In genomic region chr11:68146704-68147474, GRCh38 we compare ENCODE assay signal across 9 cellular contexts.
A peak's percentile ranks its signal among the peaks of the same experiment; 100 is the strongest.
DNase-seq lines count a peak whose midpoint lies in the region; ATAC-seq and TF ChIP-seq lines count a peak whose summit lies in the region.
"Had no signal": no experiment of that assay in that cellular context is flagged by ENCODE, and none has a peak within 500 bp of the region (broad histone marks: within the 10 kb centered on the region; RNA-seq: fewer than 3 reads in every experiment).

No MANE protein-coding gene starts in this region.

- TF ChIP-seq CTCF in parathyroid adenoma (IDR thresholded peaks at IDR 0.05): no peak

- no peak overlapping the region for H3K4me2 ChIP-seq in parathyroid adenoma (ENCODE audit: low read length)

- H3K9me3 ChIP-seq in endocrine pancreas (ENCODE audit: control insufficient read depth, low read length) (no peaks in the 10 kb centered on the region), parathyroid adenoma (ENCODE audit: control insufficient read depth, low read length) (no peaks in the 10 kb centered on the region)
- H3K9me3 ChIP-seq: HAP-1 had no signal

- H3K9ac ChIP-seq in endocrine pancreas (ENCODE audit: control insufficient read depth, insufficient read depth, low read length) (peak overlapping the region; percentile 15), parathyroid adenoma (no peak overlapping the region)

- H3K27ac ChIP-seq in parathyroid adenoma: no peak overlapping the region

- DNase-seq in ELR (ENCODE audit: low read depth): peak; percentile 26
- DNase-seq in NCI-H2227 treated with DMSO at 0.1 percent for 48 hours (lab: John Stamatoyannopoulos, UW): peak; percentile 32
- no peak for DNase-seq in NOMO-1 treated with DMSO at 0.1 percent for 48 hours (lab: John Stamatoyannopoulos, UW; ENCODE audit: unreplicated experiment)
- DNase-seq in stimulated activated naive CD4-positive, alpha-beta T cell (lab: John Stamatoyannopoulos, UW): no peak

- no peaks in the 10 kb centered on the region for H3K36me3 ChIP-seq in endocrine pancreas (ENCODE audit: control insufficient read depth, insufficient read depth, low read length)
- H3K36me3 ChIP-seq in parathyroid adenoma (ENCODE audit: control insufficient read depth, insufficient read depth, low read length): no peaks in the 10 kb centered on the region
- H3K36me3 ChIP-seq: HAP-1 had no signal

- H3K4me1 ChIP-seq in endocrine pancreas (ENCODE audit: control insufficient read depth, insufficient read depth, low read length): no peaks in the 10 kb centered on the region
- H3K4me1 ChIP-seq in parathyroid adenoma: peaks cover 8% of the 10 kb centered on the region
- H3K4me1 ChIP-seq: HAP-1 had no signal

- H3K79me2 ChIP-seq in parathyroid adenoma: no peaks in the 10 kb centered on the region

- H2AFZ ChIP-seq in parathyroid adenoma: peak overlapping the region; percentile 29

- H3K4me3 ChIP-seq in endocrine pancreas (ENCODE audit: control insufficient read depth, insufficient read depth, low read length) (no peak overlapping the region), parathyroid adenoma (ENCODE audit: low read depth, low read length) (no peak overlapping the region)
- H3K4me3 ChIP-seq: HAP-1 had no signal

- ATAC-seq in GM21526 (IDR thresholded peaks at IDR 0.05; ENCODE audit: low FRiP score, unreplicated experiment): no peak
- no peak for ATAC-seq in HG03159 (IDR thresholded peaks at IDR 0.05; ENCODE audit: unreplicated experiment)

- H3K27me3 ChIP-seq in endocrine pancreas (ENCODE audit: control insufficient read depth, insufficient read depth, low read length) (no peaks in the 10 kb centered on the region), parathyroid adenoma (ENCODE audit: control insufficient read depth, insufficient read depth, low read length) (no peaks in the 10 kb centered on the region)

Comparison
In these comparisons a context has a peak if more than half of its experiments do, and no peak if none do; other contexts are left out.
1. DNase-seq: peak in ELR (single experiment) and NCI-H2227 treated with DMSO at 0.1 percent for 48 hours (single experiment); none in NOMO-1 treated with DMSO at 0.1 percent for 48 hours (single experiment) and stimulated activated naive CD4-positive, alpha-beta T cell (0 of 6).